1 cellular context compared by ENCODE assay signal in the genomic region with DNA sequence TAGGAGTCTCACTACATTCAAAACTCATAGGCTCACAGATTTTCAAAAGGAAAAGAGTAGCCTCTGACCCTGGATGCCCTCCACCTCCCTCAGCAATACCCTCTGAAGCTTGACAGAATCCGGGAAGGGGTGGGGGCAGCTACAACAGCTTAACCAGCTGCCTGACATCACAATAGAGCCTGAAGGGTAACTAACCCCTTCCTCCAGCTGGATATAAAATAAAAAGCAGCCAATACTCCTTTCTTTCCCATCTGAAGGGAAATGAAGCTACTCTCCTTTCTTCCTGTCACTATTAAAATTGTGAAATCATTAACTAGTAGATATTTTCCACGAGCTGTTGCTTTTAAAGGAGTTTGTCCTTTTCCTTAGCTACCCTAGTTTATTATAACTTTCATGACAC.
A peak's percentile ranks its signal among the peaks of the same experiment; 100 is the strongest.
TF ChIP-seq lines count a peak whose summit lies in the region.

No MANE protein-coding gene starts in this region.

TF ChIP-seq in HepG2, 621 proteins besides CTCF, POLR2A, EP300 and RAD21:
- TF ChIP-seq ZIK1 (CRISPR knock-in tag; IDR thresholded peaks at IDR 0.05; ENCODE audit: borderline replicate concordance, low read depth) (no peak), CREB1 (IDR thresholded peaks at IDR 0.05) (no peak), CREB1 (CRISPR knock-in tag; IDR thresholded peaks at IDR 0.05) (0 out of 2 replicates have a peak, but pooled peaks have one; percentile 16)
- TF ChIP-seq, protein P1, sequence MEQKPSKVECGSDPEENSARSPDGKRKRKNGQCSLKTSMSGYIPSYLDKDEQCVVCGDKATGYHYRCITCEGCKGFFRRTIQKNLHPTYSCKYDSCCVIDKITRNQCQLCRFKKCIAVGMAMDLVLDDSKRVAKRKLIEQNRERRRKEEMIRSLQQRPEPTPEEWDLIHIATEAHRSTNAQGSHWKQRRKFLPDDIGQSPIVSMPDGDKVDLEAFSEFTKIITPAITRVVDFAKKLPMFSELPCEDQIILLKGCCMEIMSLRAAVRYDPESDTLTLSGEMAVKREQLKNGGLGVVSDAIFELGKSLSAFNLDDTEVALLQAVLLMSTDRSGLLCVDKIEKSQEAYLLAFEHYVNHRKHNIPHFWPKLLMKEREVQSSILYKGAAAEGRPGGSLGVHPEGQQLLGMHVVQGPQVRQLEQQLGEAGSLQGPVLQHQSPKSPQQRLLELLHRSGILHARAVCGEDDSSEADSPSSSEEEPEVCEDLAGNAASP (CRISPR knock-in tag; IDR thresholded peaks at IDR 0.05; ENCODE audit: borderline replicate concordance), result peak; percentile 46; the same call in 1 of the 2 replicates
TF ChIP-seq in HepG2: peak in this region for 2.
